ENCODE assay signal across 8 cellular contexts in the genomic region with DNA sequence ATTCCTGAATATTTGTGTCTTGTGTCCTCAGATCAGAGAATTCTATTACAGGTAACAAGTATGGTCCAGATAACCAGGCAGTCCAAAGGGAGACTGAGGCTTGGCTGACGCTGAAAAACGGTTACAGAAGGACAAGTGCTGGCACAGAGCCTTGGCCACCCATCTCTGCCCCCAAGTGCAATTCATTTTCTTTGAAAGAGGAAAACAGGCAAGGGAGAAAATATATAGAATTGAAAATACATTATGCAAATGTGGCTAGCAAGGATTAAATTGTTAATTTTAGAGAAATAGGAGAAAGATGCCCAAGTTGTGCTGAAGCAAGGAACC. TPM values are rescaled to one million over a fixed set of nuclear protein-coding genes. Genes with fewer than 3 reads are reported as not detected.
DNase-seq lines count a peak whose midpoint lies in the region; ATAC-seq, FAIRE-seq and TF ChIP-seq lines count a peak whose summit lies in the region.

No MANE protein-coding gene starts in this region.

- no peak for TF ChIP-seq POLR2A in endothelial cell of umbilical vein (IDR thresholded peaks at IDR 0.05; ENCODE audit: low read depth, low read length)
- no peak for TF ChIP-seq POLR2A in ovary (IDR thresholded peaks at IDR 0.05)

- WGBS in ovary, 3 donors, result 61 to 66% (median 62%) methylated on average over 2 of the region's 2 CpGs
- 26 to 47% (median 42%) methylated on average over 2 of the region's 2 CpGs for WGBS in small intestine, 3 donors

- 0 out of 2 replicates have a peak, but pooled peaks cover 3% of the 10 kb centered on the region for H3K36me3 ChIP-seq in PC-9 (ENCODE audit: low read depth)
- H3K36me3 ChIP-seq in endothelial cell of umbilical vein (ENCODE audit: control insufficient read depth in 2 of 2, extremely low read depth in 1 of 2, insufficient read depth in 2 of 2, low read length in 2 of 2), result peaks cover 0 to 2% of the 10 kb centered on the region in 2 experiments
- no peaks in the 10 kb centered on the region for H3K36me3 ChIP-seq in ovary
- no peaks in the 10 kb centered on the region for H3K36me3 ChIP-seq in small intestine (ENCODE audit: control insufficient read depth in 2 of 2, insufficient read depth in 2 of 2, low read length in 2 of 2)

- no peak for ATAC-seq in CD4-positive, alpha-beta T cell (ENCODE audit: poor library complexity)
- no peak for ATAC-seq in activated CD4-positive, CD25-positive, alpha-beta regulatory T cell treated with anti-CD3 and anti-CD28 coated beads, Interleukin-2, amount 50 U/mL, for 24 hours

- H3K9me3 Mint-ChIP-seq in CD4-positive, alpha-beta T cell, result no peaks in the 10 kb centered on the region

- peak overlapping the region; percentile 89 for H3K4me2 ChIP-seq in PC-9
- no peak overlapping the region for H3K4me2 ChIP-seq in endothelial cell of umbilical vein (ENCODE audit: insufficient read depth, low read length)

- no peak for TF ChIP-seq EP300 in ovary (IDR thresholded peaks at IDR 0.05)

- peaks cover 11% of the 10 kb centered on the region for H3K36me3 Mint-ChIP-seq in CD4-positive, alpha-beta T cell (ENCODE audit: low read depth)

- FAIRE-seq in endothelial cell of umbilical vein (lab: Jason Lieb, UNC), result no peak
- no peak for FAIRE-seq in small intestine (lab: Jason Lieb, UNC)

- intact Hi-C loops in CD4-positive, alpha-beta T cell (cut with DNase I, micrococcal nuclease), result loop anchor here in 1 of 2 experiments (5.0 kb wide), 1 partner anchor 569 kb away; no protein-coding TSS in a partner anchor
- intact Hi-C loops in PC-9 (cut with micrococcal nuclease; ENCODE audit: unreplicated experiment), result no loop called here
- intact Hi-C loops in endothelial cell of umbilical vein (cut with micrococcal nuclease), result loop anchor here (5.0 kb wide), 1 partner anchor 564 kb away; no protein-coding TSS in a partner anchor
- intact Hi-C loops in ovary (cut with DNase I), result loop anchor here in 3 of 4 donors (5.0 kb wide), 4 partner anchors 114 to 134 kb away; a partner anchor contains a TSS

- peak overlapping the region; percentile 43 for H3K4me3 Mint-ChIP-seq in CD4-positive, alpha-beta T cell

- peaks cover 47% of the 10 kb centered on the region for H3K27me3 ChIP-seq in CD4-positive, alpha-beta T cell (ENCODE audit: control insufficient read depth, insufficient read depth, low read length)
- H3K27me3 ChIP-seq in PC-9 (ENCODE audit: insufficient read depth, low read depth), result no peaks in the 10 kb centered on the region
- peaks cover 15 to 28% of the 10 kb centered on the region in 2 experiments for H3K27me3 ChIP-seq in endothelial cell of umbilical vein (ENCODE audit: control insufficient read depth in 2 of 2, insufficient read depth in 2 of 2, low read length in 2 of 2)
- H3K27me3 ChIP-seq in ovary, result no peaks in the 10 kb centered on the region
- no peaks in the 10 kb centered on the region for H3K27me3 ChIP-seq in small intestine (ENCODE audit: control insufficient read depth in 2 of 2, insufficient read depth in 2 of 2, low read length in 2 of 2)

- TF ChIP-seq CTCF in CD4-positive, alpha-beta T cell (IDR thresholded peaks at IDR 0.05), result no peak
- TF ChIP-seq CTCF in PC-9 (conservative IDR thresholded peaks at IDR 0.05) (no peak), endothelial cell of umbilical vein (IDR thresholded peaks at IDR 0.05; ENCODE audit: extremely low read depth in 1 of 2, insufficient read depth in 1 of 2, low read depth in 1 of 2, low read length in 2 of 2) (no peak), ovary (IDR thresholded peaks at IDR 0.05) (no peak)

- dilution Hi-C loops in endothelial cell of umbilical vein (cut with MboI; ENCODE audit: extremely low pct_ligation_motif_present, low sequenced_read_pairs), result no loop called here

- H3K9me1 ChIP-seq in endothelial cell of umbilical vein (replicated peaks; ENCODE audit: control insufficient read depth, extremely low read depth, insufficient read depth, low read length), result no peaks in the 10 kb centered on the region

- H3K9me3 ChIP-seq in CD4-positive, alpha-beta T cell (ENCODE audit: control insufficient read depth, low read length), result no peaks in the 10 kb centered on the region
- H3K9me3 ChIP-seq in PC-9 (ENCODE audit: insufficient read depth, low read depth) (no peaks in the 10 kb centered on the region), endothelial cell of umbilical vein (replicated peaks; ENCODE audit: control insufficient read depth, insufficient read depth, low read length) (no peaks in the 10 kb centered on the region), ovary (no peaks in the 10 kb centered on the region), small intestine (ENCODE audit: control insufficient read depth, low read depth) (no peaks in the 10 kb centered on the region)

- H3K27me3 Mint-ChIP-seq in CD4-positive, alpha-beta T cell, result peaks cover 57% of the 10 kb centered on the region

- CTCF ChIA-PET in CD4-positive, alpha-beta T cell (lab: Charles Lee), result interaction anchor here (4.0 kb wide), 1 partner anchor 119 kb away, joined by 18 read pairs; no protein-coding TSS in a partner anchor
- CTCF ChIA-PET in PC-9 (lab: Charles Lee), result no interaction called here
- CTCF ChIA-PET in endothelial cell of umbilical vein (lab: Charles Lee), result interaction anchor here (1.8 to 9.3 kb wide), 6 partner anchors 17 to 156 kb away, joined by 5 to 282 read pairs (median 42); a partner anchor contains a TSS

- peaks cover 40% of the 10 kb centered on the region for H3F3A ChIP-seq in PC-9 (ENCODE audit: insufficient read depth, low read depth)

- H2AFZ ChIP-seq in PC-9 (no peak overlapping the region), endothelial cell of umbilical vein (ENCODE audit: low read depth, low read length) (no peak overlapping the region)

- BruUV-seq in PC-9 (replicated peaks; lab: Mats Ljungman, UMichigan) (TSS peak; percentile 20), endothelial cell of umbilical vein (replicated peaks; lab: Mats Ljungman, UMichigan) (TSS peak; percentile 6)

- H3K4me1 Mint-ChIP-seq in CD4-positive, alpha-beta T cell (ENCODE audit: low read depth), result peaks cover 16% of the 10 kb centered on the region

- H3K9ac ChIP-seq in endothelial cell of umbilical vein (replicated peaks; ENCODE audit: extremely low read depth, insufficient read depth, low read length), result no peak overlapping the region

- H4K20me1 ChIP-seq in PC-9 (ENCODE audit: insufficient read depth) (no peaks in the 10 kb centered on the region), endothelial cell of umbilical vein (replicated peaks; ENCODE audit: control insufficient read depth, extremely low read depth, insufficient read depth, low read length) (no peaks in the 10 kb centered on the region)

- DNase-seq in CD4-positive, alpha-beta T cell, result no peak
- DNase-seq in PC-9 (no peak), endothelial cell of umbilical vein (ENCODE audit: low read depth, low spot score) (no peak), ovary (no peak), small intestine (no peak), NCI-H446 treated with DMSO at 0.1 percent for 48 hours (lab: John Stamatoyannopoulos, UW) (no peak)
- DNase-seq in stimulated activated CD4-positive, alpha-beta T cell treated with anti-CD3 and anti-CD28 coated beads, Interleukin-4, amount 100 ng/mL, for 1 hour, result no peak

- peaks cover 35% of the 10 kb centered on the region for H3K79me2 ChIP-seq in PC-9 (ENCODE audit: low read depth)
- H3K79me2 ChIP-seq in endothelial cell of umbilical vein (ENCODE audit: control insufficient read depth, insufficient read depth, low read length), result no peaks in the 10 kb centered on the region

- H3K27ac ChIP-seq in CD4-positive, alpha-beta T cell (ENCODE audit: low read depth, low read length), result no peak overlapping the region
- H3K27ac ChIP-seq in PC-9, result no peak overlapping the region
- H3K27ac ChIP-seq in endothelial cell of umbilical vein (ENCODE audit: insufficient read depth, low read depth, low read length), result no peak overlapping the region
- no peak overlapping the region for H3K27ac ChIP-seq in ovary
- peak overlapping the region in 1 of 2 donors; percentile 71 for H3K27ac ChIP-seq in small intestine (ENCODE audit: low read depth in 1 of 2, low read length in 1 of 2)

- H3K4me1 ChIP-seq in PC-9 (replicated peaks; ENCODE audit: insufficient read depth) (peaks cover 48% of the 10 kb centered on the region), endothelial cell of umbilical vein (ENCODE audit: control insufficient read depth, extremely low read depth, insufficient read depth, low read length) (peaks cover 18% of the 10 kb centered on the region), ovary (ENCODE audit: insufficient read depth) (peaks cover 4% of the 10 kb centered on the region), small intestine (ENCODE audit: control insufficient read depth in 2 of 2, insufficient read depth in 1 of 2, low read depth in 1 of 2, low read length in 1 of 2) (peaks cover 5 to 9% of the 10 kb centered on the region in 2 donors)

- POLR2A ChIA-PET in CD4-positive, alpha-beta T cell (lab: Charles Lee), result interaction anchor here (1.1 to 1.4 kb wide), 4 partner anchors 29 to 132 kb away, joined by 3 to 4 read pairs (median 4); a partner anchor contains a TSS
- POLR2A ChIA-PET in PC-9 (lab: Charles Lee; ENCODE audit: unreplicated experiment) (interaction anchor here (0.6 kb wide), 1 partner anchor 312 kb away, joined by 10 read pairs; no protein-coding TSS in a partner anchor), endothelial cell of umbilical vein (lab: Charles Lee) (no interaction called here)

- H3K27ac Mint-ChIP-seq in CD4-positive, alpha-beta T cell, result no peak overlapping the region

- H3K4me3 ChIP-seq in PC-9, result peak overlapping the region; percentile 69; the same call in 1 of the 2 replicates
- no peak overlapping the region for H3K4me3 ChIP-seq in endothelial cell of umbilical vein (replicated peaks in 1 of 3; ENCODE audit: insufficient read depth in 1 of 3, low read depth in 1 of 3, low read length in 3 of 3)
- peak overlapping the region; percentile 55 for H3K4me3 ChIP-seq in ovary
- H3K4me3 ChIP-seq in small intestine (ENCODE audit: low read depth in 1 of 2, low read length in 2 of 2), result peak overlapping the region in 1 of 2 donors; percentile 92

- no peaks in the 10 kb centered on the region for H3K9me2 ChIP-seq in PC-9 (ENCODE audit: insufficient read depth)

RNA-seq across cellular contexts. Expression of a gene that starts 1.2 kb away (rescaled TPM):
- under 1 TPM; 0.22 to 0.73 TPM for total RNA-seq in CD4-positive, alpha-beta T cell
- total RNA-seq in PC-9 (2021) (25.7 and 27.9 TPM in 2 replicates), endothelial cell of umbilical vein (16.8 and 17.8 TPM in 2 replicates), ovary (10 to 100 TPM in 4 of 7 donors, 1 to 10 TPM in 3; 4.3 to 37.0 (median 16.0) TPM)
- polyA plus RNA-seq in endothelial cell of umbilical vein (6.4 and 6.8 TPM in 2 replicates), ovary (10 to 100 TPM in 1 of 2 donors, 1 to 10 TPM in 1; 7.9 to 32.2 TPM), small intestine (10 to 100 TPM in 2 of 3 donors, 1 to 10 TPM in 1; 7.0 to 35.7 (median 11.4) TPM)
- polyA plus RNA-seq in endothelial cell of umbilical vein (2011; cell fraction: cytosol; rRNA removed), result 4.8 and 5.4 TPM in 2 replicates
- 3.9 and 4.5 TPM in 2 replicates for polyA plus RNA-seq in endothelial cell of umbilical vein (2011; cell fraction: nucleus; rRNA removed)
- polyA plus RNA-seq in endothelial cell of umbilical vein (2012), result 4.3 and 5.0 TPM in 2 replicates
- 17.9 and 22.7 TPM in 2 replicates for polyA minus RNA-seq in endothelial cell of umbilical vein
- 23.8 TPM for polyA minus RNA-seq in endothelial cell of umbilical vein (2011; cell fraction: cytosol; rRNA and poly(A)+ RNA removed)
- 8.3 and 10.6 TPM in 2 replicates for polyA minus RNA-seq in endothelial cell of umbilical vein (2011; cell fraction: nucleus; rRNA and poly(A)+ RNA removed)

RNA-seq across cellular contexts. Expression of a gene that starts 29.8 kb away (rescaled TPM):
- total RNA-seq in CD4-positive, alpha-beta T cell, result 10 to 100 TPM; 29.8 to 33.8 TPM
- total RNA-seq in PC-9 (2021) (168 and 172 TPM in 2 replicates), endothelial cell of umbilical vein (112 and 125 TPM in 2 replicates), ovary (10 to 100 TPM; 19.4 to 52.0 (median 42.2) TPM)
- polyA plus RNA-seq in endothelial cell of umbilical vein (87.9 and 98.1 TPM in 2 replicates), ovary (10 to 100 TPM; 37.7 to 38.1 TPM), small intestine (100 to 1,000 TPM; 103 to 113 (median 105) TPM)
- polyA plus RNA-seq in endothelial cell of umbilical vein (2011; cell fraction: cytosol; rRNA removed), result 116 and 124 TPM in 2 replicates
- polyA plus RNA-seq in endothelial cell of umbilical vein (2011; cell fraction: nucleus; rRNA removed), result 60.3 and 69.7 TPM in 2 replicates
- polyA plus RNA-seq in endothelial cell of umbilical vein (2012), result 90.3 and 119 TPM in 2 replicates
- polyA minus RNA-seq in endothelial cell of umbilical vein, result 70.1 and 75.4 TPM in 2 replicates
- polyA minus RNA-seq in endothelial cell of umbilical vein (2011; cell fraction: cytosol; rRNA and poly(A)+ RNA removed), result 95.6 TPM
- polyA minus RNA-seq in endothelial cell of umbilical vein (2011; cell fraction: nucleus; rRNA and poly(A)+ RNA removed), result 25.1 and 65.4 TPM in 2 replicates

Comparison
In these comparisons a context has a peak if more than half of its experiments do, and no peak if none do; other contexts are left out.
1. H3K4me3 ChIP-seq: peak in PC-9 (single experiment) and ovary (single experiment); none in endothelial cell of umbilical vein (0 of 3).